In genomic region chrX:131821945-131822622, GRCh38 we compare ENCODE assay signal across 8 cellular contexts.
DNase-seq lines count a peak whose midpoint lies in the region; ATAC-seq and TF ChIP-seq lines count a peak whose summit lies in the region.

No MANE protein-coding gene starts in this region.

- H3K27ac Mint-ChIP-seq in natural killer cell treated with Interleukin-12 subunit alpha and Interleukin-12 subunit beta and Interleukin-15 and Interleukin-18, amount 100 ng/mL, for 72 hours = peak overlapping the region in 1 of 2 donors; percentile 94

- H3K27me3 Mint-ChIP-seq in natural killer cell treated with Interleukin-12 subunit alpha and Interleukin-12 subunit beta and Interleukin-15 and Interleukin-18, amount 100 ng/mL, for 72 hours = no peaks in the 10 kb centered on the region

- no peaks in the 10 kb centered on the region for H3K36me3 Mint-ChIP-seq in natural killer cell treated with Interleukin-12 subunit alpha and Interleukin-12 subunit beta and Interleukin-15 and Interleukin-18, amount 100 ng/mL, for 72 hours

- peak; percentile 86 for DNase-seq in astrocyte of the spinal cord (ENCODE audit: low read depth, low spot score)
- DNase-seq in natural killer cell treated with Interleukin-12 subunit alpha and Interleukin-12 subunit beta and Interleukin-15 and Interleukin-18, amount 100 ng/mL, for 72 hours (ENCODE audit: low spot score) = peak; percentile 80
- DNase-seq in stimulated activated CD4-positive, alpha-beta T cell treated with anti-CD3 and anti-CD28 coated beads, Interleukin-4, amount 100 ng/mL, for 24 hours = no peak
- DNase-seq in NCI-H1092 treated with DMSO at 0.1 percent for 48 hours (lab: John Stamatoyannopoulos, UW) = no peak
- no peak for DNase-seq in EL

- no peaks in the 10 kb centered on the region for H3K9me3 Mint-ChIP-seq in natural killer cell treated with Interleukin-12 subunit alpha and Interleukin-12 subunit beta and Interleukin-15 and Interleukin-18, amount 100 ng/mL, for 72 hours

- peaks cover 8 to 26% of the 10 kb centered on the region in 2 donors for H3K4me1 Mint-ChIP-seq in natural killer cell treated with Interleukin-12 subunit alpha and Interleukin-12 subunit beta and Interleukin-15 and Interleukin-18, amount 100 ng/mL, for 72 hours (ENCODE audit: low read depth in 2 of 2)

- in situ Hi-C loops in astrocyte of the spinal cord (cut with HindIII; ENCODE audit: low sequenced_read_pairs) = no loop called here

- H3K4me3 Mint-ChIP-seq in natural killer cell treated with Interleukin-12 subunit alpha and Interleukin-12 subunit beta and Interleukin-15 and Interleukin-18, amount 100 ng/mL, for 72 hours = no peak overlapping the region

- ATAC-seq in GM18517 (IDR thresholded peaks at IDR 0.05; ENCODE audit: unreplicated experiment) (peak; percentile 73), HG03159 (IDR thresholded peaks at IDR 0.05; ENCODE audit: unreplicated experiment) (peak; percentile 62), HG02981 (IDR thresholded peaks at IDR 0.05; ENCODE audit: unreplicated experiment) (no peak)
- ATAC-seq in natural killer cell treated with Interleukin-12 subunit alpha and Interleukin-12 subunit beta and Interleukin-15 and Interleukin-18, amount 100 ng/mL, for 72 hours = peak in 1 of 2 donors; percentile 93

- H3K4me3 ChIP-seq in astrocyte of the spinal cord (ENCODE audit: low read depth, low read length) = peak overlapping the region; percentile 44

- no peak for TF ChIP-seq CTCF in astrocyte of the spinal cord (IDR thresholded peaks at IDR 0.05; ENCODE audit: low read depth, low read length)

Comparison
In these comparisons a context has a peak if more than half of its experiments do, and no peak if none do; other contexts are left out.
1. DNase-seq: peak in astrocyte of the spinal cord (single experiment) and natural killer cell treated with Interleukin-12 subunit alpha and Interleukin-12 subunit beta and Interleukin-15 and Interleukin-18, amount 100 ng/mL, for 72 hours (single experiment); none in stimulated activated CD4-positive, alpha-beta T cell treated with anti-CD3 and anti-CD28 coated beads, Interleukin-4, amount 100 ng/mL, for 24 hours (single experiment), NCI-H1092 treated with DMSO at 0.1 percent for 48 hours (single experiment) and EL (single experiment).